In the genomic region with DNA sequence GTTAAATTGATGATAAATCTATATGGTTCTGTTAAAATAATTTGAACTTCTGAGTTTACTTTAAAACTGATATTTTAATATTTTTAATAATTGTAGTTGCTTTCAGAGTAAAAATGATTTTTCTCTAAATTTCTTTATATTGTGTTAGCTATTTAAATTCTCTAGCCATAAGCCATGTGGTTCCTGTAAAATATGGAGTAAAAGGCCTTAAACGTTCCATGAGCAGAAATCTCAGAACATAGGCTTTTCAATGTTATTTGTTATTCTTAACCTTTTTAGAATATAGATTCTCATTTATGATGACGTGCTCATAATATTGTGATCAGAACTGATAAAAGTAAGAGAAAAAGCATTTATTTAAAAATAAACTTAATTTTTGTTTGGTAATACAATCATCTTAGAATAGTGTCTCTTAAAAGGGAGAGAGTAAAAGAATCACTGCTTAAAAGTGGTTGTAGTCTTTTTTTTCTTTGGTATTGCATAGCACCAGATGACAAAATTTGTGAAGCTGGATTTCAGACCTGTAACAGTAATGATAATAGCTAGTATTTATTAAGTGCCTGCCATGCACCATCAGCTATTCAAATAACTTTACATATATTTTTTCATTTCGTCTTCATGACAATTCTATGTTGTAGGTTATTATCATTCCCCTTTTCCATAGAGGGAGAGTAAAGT, we compare ENCODE assay signal across 9 cellular contexts. TPM values are rescaled to one million over a fixed set of nuclear protein-coding genes. Genes with fewer than 3 reads are reported as not detected.
DNase-seq lines count a peak whose midpoint lies in the region; ATAC-seq and TF ChIP-seq lines count a peak whose summit lies in the region.
"Had no signal": no experiment of that assay in that cellular context is flagged by ENCODE, and none has a peak within 500 bp of the region (broad histone marks: within the 10 kb centered on the region; RNA-seq: fewer than 3 reads in every experiment).

No MANE protein-coding gene starts in this region.

- no peaks in the 10 kb centered on the region for H3K9me3 ChIP-seq in liver (ENCODE audit: control insufficient read depth in 4 of 4, low read length in 3 of 4)

- peak overlapping the region; percentile 92 for H3K4me3 ChIP-seq in astrocyte of the spinal cord (ENCODE audit: low read depth, low read length)
- H3K4me3 ChIP-seq in liver (ENCODE audit: low read depth in 1 of 3, low read length in 3 of 3) = peak overlapping the region; percentile 26 to 92 (median 83)

- H3K36me3 Mint-ChIP-seq in activated T-cell treated with anti-CD3 and anti-CD28 coated beads, Interleukin-2, amount 50 U/mL, for 4 hours (ENCODE audit: insufficient read depth) = no peaks in the 10 kb centered on the region
- H3K36me3 Mint-ChIP-seq in type B pancreatic cell = peaks cover 7% of the 10 kb centered on the region

- peaks cover 34% of the 10 kb centered on the region for H3K4me1 Mint-ChIP-seq in activated T-cell treated with anti-CD3 and anti-CD28 coated beads, Interleukin-2, amount 50 U/mL, for 4 hours (ENCODE audit: low read depth)
- H3K4me1 Mint-ChIP-seq in type B pancreatic cell (ENCODE audit: unreplicated experiment) = peaks cover 23% of the 10 kb centered on the region

- no peak for DNase-seq in activated T-cell treated with anti-CD3 and anti-CD28 coated beads, Interleukin-2, amount 50 U/mL, for 4 hours
- DNase-seq in activated T-cell treated with anti-CD3 and anti-CD28 coated beads for 4 hours (no peak), astrocyte of the spinal cord (ENCODE audit: low read depth, low spot score) (peak; percentile 39), type B pancreatic cell (ENCODE audit: extremely low spot score, unreplicated experiment) (no peak), GM10248 (ENCODE audit: extremely low spot score) (no peak), cerebellum (ENCODE audit: low spot score) (no peak)
- DNase-seq in activated CD4-positive, alpha-beta T cell treated with anti-CD3 and anti-CD28 coated beads for 48 hours = no peak
- DNase-seq: NCI-H187 treated with DMSO at 0.1 percent for 48 hours had no signal

- no peak overlapping the region for H3K27ac ChIP-seq in liver (ENCODE audit: low read depth in 1 of 2, low read length in 2 of 2)

- no peak for TF ChIP-seq RAD21 in liver (IDR thresholded peaks at IDR 0.05)

- in situ Hi-C loops in astrocyte of the spinal cord (cut with HindIII; ENCODE audit: low sequenced_read_pairs) = no loop called here

- no peaks in the 10 kb centered on the region for H3K27me3 ChIP-seq in liver (ENCODE audit: control insufficient read depth in 4 of 4, insufficient read depth in 4 of 4, low read length in 3 of 4)

- WGBS in liver = 37% methylated on average over 3 of the region's 3 CpGs

- no peak for TF ChIP-seq CTCF in astrocyte of the spinal cord (IDR thresholded peaks at IDR 0.05; ENCODE audit: low read depth, low read length)
- no peak for TF ChIP-seq CTCF in liver (IDR thresholded peaks at IDR 0.05; ENCODE audit: low read depth, low read length, missing input control)
- no peak for TF ChIP-seq CTCF in type B pancreatic cell (conservative IDR thresholded peaks at IDR 0.05)
- TF ChIP-seq CTCF in GM10248 (IDR thresholded peaks at IDR 0.05; ENCODE audit: control extremely low read depth, extremely low read depth, low read depth, missing control alignments) = no peak

- peaks cover 7 to 33% (median 11%) of the 10 kb centered on the region in 4 donors for H3K4me1 ChIP-seq in liver (ENCODE audit: control insufficient read depth in 4 of 4, insufficient read depth in 4 of 4, low read length in 3 of 4)

- no peaks in the 10 kb centered on the region for H3K9me3 Mint-ChIP-seq in activated T-cell treated with anti-CD3 and anti-CD28 coated beads, Interleukin-2, amount 50 U/mL, for 4 hours
- peaks cover 5% of the 10 kb centered on the region for H3K9me3 Mint-ChIP-seq in type B pancreatic cell

- no peaks in the 10 kb centered on the region for H3K27me3 Mint-ChIP-seq in activated T-cell treated with anti-CD3 and anti-CD28 coated beads, Interleukin-2, amount 50 U/mL, for 4 hours (ENCODE audit: low read depth)
- no peaks in the 10 kb centered on the region for H3K27me3 Mint-ChIP-seq in type B pancreatic cell

- peak overlapping the region; percentile 31 for H3K4me3 Mint-ChIP-seq in activated T-cell treated with anti-CD3 and anti-CD28 coated beads, Interleukin-2, amount 50 U/mL, for 4 hours
- peak overlapping the region; percentile 100 for H3K4me3 Mint-ChIP-seq in type B pancreatic cell

- no peak for ATAC-seq in activated T-cell treated with anti-CD3 and anti-CD28 coated beads, Interleukin-2, amount 50 U/mL, for 4 hours

- H3K27ac Mint-ChIP-seq in type B pancreatic cell = peak overlapping the region; percentile 37

- peak overlapping the region; percentile 45 to 89 for H3K9ac ChIP-seq in liver (ENCODE audit: low read depth in 1 of 2, low read length in 2 of 2)

- POLR2A ChIA-PET in GM10248 (lab: Yijun Ruan, JAX) = no interaction called here

- CTCF ChIA-PET in GM10248 (lab: Yijun Ruan, JAX) = no interaction called here

- no peaks in the 10 kb centered on the region for H3K36me3 ChIP-seq in liver (ENCODE audit: control insufficient read depth in 4 of 4, insufficient read depth in 3 of 4, low read depth in 1 of 4, low read length in 3 of 4)

TF ChIP-seq in liver, 16 proteins besides CTCF, POLR2A, EP300 and RAD21:
- no peak for TF ChIP-seq NR2F2 (IDR thresholded peaks at IDR 0.05)
- no peak for TF ChIP-seq YY1 (IDR thresholded peaks at IDR 0.05)
- TF ChIP-seq SP1 (IDR thresholded peaks at IDR 0.05) = no peak
- TF ChIP-seq, protein P1, sequence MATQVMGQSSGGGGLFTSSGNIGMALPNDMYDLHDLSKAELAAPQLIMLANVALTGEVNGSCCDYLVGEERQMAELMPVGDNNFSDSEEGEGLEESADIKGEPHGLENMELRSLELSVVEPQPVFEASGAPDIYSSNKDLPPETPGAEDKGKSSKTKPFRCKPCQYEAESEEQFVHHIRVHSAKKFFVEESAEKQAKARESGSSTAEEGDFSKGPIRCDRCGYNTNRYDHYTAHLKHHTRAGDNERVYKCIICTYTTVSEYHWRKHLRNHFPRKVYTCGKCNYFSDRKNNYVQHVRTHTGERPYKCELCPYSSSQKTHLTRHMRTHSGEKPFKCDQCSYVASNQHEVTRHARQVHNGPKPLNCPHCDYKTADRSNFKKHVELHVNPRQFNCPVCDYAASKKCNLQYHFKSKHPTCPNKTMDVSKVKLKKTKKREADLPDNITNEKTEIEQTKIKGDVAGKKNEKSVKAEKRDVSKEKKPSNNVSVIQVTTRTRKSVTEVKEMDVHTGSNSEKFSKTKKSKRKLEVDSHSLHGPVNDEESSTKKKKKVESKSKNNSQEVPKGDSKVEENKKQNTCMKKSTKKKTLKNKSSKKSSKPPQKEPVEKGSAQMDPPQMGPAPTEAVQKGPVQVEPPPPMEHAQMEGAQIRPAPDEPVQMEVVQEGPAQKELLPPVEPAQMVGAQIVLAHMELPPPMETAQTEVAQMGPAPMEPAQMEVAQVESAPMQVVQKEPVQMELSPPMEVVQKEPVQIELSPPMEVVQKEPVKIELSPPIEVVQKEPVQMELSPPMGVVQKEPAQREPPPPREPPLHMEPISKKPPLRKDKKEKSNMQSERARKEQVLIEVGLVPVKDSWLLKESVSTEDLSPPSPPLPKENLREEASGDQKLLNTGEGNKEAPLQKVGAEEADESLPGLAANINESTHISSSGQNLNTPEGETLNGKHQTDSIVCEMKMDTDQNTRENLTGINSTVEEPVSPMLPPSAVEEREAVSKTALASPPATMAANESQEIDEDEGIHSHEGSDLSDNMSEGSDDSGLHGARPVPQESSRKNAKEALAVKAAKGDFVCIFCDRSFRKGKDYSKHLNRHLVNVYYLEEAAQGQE (IDR thresholded peaks at IDR 0.05) = no peak
- no peak for TF ChIP-seq FOXA2 (IDR thresholded peaks at IDR 0.05)
- no peak for TF ChIP-seq JUND (IDR thresholded peaks at IDR 0.05)
- TF ChIP-seq TAF1 (conservative IDR thresholded peaks at IDR 0.05) = no peak
- TF ChIP-seq GABPA (IDR thresholded peaks at IDR 0.05 in 1 of 2, conservative IDR thresholded peaks at IDR 0.05 in 1 of 2) = no peak
- no peak for TF ChIP-seq FOXA1 (IDR thresholded peaks at IDR 0.05)
- no peak for TF ChIP-seq RXRA (IDR thresholded peaks at IDR 0.05)
- no peak for TF ChIP-seq HNF4A (conservative IDR thresholded peaks at IDR 0.05)
- no peak for TF ChIP-seq HNF4G (IDR thresholded peaks at IDR 0.05)
- TF ChIP-seq, protein P2, sequence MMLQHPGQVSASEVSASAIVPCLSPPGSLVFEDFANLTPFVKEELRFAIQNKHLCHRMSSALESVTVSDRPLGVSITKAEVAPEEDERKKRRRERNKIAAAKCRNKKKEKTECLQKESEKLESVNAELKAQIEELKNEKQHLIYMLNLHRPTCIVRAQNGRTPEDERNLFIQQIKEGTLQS (IDR thresholded peaks at IDR 0.05) = no peak
- TF ChIP-seq, protein P3, sequence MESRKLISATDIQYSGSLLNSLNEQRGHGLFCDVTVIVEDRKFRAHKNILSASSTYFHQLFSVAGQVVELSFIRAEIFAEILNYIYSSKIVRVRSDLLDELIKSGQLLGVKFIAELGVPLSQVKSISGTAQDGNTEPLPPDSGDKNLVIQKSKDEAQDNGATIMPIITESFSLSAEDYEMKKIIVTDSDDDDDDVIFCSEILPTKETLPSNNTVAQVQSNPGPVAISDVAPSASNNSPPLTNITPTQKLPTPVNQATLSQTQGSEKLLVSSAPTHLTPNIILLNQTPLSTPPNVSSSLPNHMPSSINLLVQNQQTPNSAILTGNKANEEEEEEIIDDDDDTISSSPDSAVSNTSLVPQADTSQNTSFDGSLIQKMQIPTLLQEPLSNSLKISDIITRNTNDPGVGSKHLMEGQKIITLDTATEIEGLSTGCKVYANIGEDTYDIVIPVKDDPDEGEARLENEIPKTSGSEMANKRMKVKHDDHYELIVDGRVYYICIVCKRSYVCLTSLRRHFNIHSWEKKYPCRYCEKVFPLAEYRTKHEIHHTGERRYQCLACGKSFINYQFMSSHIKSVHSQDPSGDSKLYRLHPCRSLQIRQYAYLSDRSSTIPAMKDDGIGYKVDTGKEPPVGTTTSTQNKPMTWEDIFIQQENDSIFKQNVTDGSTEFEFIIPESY (IDR thresholded peaks at IDR 0.05) = no peak
- no peak for TF ChIP-seq EGR1 (IDR thresholded peaks at IDR 0.05; ENCODE audit: low read depth in 2 of 2)
- TF ChIP-seq, protein P4, sequence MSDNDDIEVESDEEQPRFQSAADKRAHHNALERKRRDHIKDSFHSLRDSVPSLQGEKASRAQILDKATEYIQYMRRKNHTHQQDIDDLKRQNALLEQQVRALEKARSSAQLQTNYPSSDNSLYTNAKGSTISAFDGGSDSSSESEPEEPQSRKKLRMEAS (IDR thresholded peaks at IDR 0.05) = no peak

RNA-seq across cellular contexts. Expression of a gene that starts 2.7 kb away (rescaled TPM):
- total RNA-seq in activated T-cell treated with anti-CD3 and anti-CD28 coated beads, Interleukin-2, amount 50 U/mL, for 4 hours = 1 to 10 TPM; 3.8 to 4.8 (median 3.9) TPM
- total RNA-seq in liver = 10 to 100 TPM in 1 of 2 donors, 1 to 10 TPM in 1; 9.9 to 16.2 TPM
- 1 to 10 TPM; 4.3 to 5.5 TPM for polyA plus RNA-seq in liver
- total RNA-seq in type B pancreatic cell (ENCODE audit: low replicate concordance) = 32.1 and 34.8 TPM in 2 replicates
- 68.8 TPM for total RNA-seq in cerebellum
